ENCODE assay signal across 9 cellular contexts in genomic region chr1:45009956-45010854, GRCh38. TPM values are rescaled to one million over a fixed set of nuclear protein-coding genes. Genes with fewer than 3 reads are reported as not detected.
A peak's percentile ranks its signal among the peaks of the same experiment; 100 is the strongest.
DNase-seq lines count a peak whose midpoint lies in the region; ATAC-seq, FAIRE-seq and TF ChIP-seq lines count a peak whose summit lies in the region.
"Had no signal": no experiment of that assay in that cellular context is flagged by ENCODE, and none has a peak within 500 bp of the region (broad histone marks: within the 10 kb centered on the region; RNA-seq: fewer than 3 reads in every experiment).

No MANE protein-coding gene starts in this region.

- no peaks in the 10 kb centered on the region for H3K27me3 Mint-ChIP-seq in astrocyte (ENCODE audit: low read depth, unreplicated experiment)

- FAIRE-seq in astrocyte (lab: Jason Lieb, UNC), result no peak
- FAIRE-seq: G401.6 had no signal

- H3K9me3 Mint-ChIP-seq in astrocyte (ENCODE audit: unreplicated experiment), result peaks cover 2% of the 10 kb centered on the region

- H3K27ac Mint-ChIP-seq in astrocyte (ENCODE audit: unreplicated experiment), result no peak overlapping the region

- H3K36me3 Mint-ChIP-seq in astrocyte (ENCODE audit: low read depth, unreplicated experiment), result peaks cover 19% of the 10 kb centered on the region

- H3K9ac ChIP-seq in astrocyte (ENCODE audit: low read length), result peak overlapping the region; percentile 82

- peaks cover 18% of the 10 kb centered on the region for H3K4me1 Mint-ChIP-seq in astrocyte (ENCODE audit: low read depth, unreplicated experiment)

- DNase-seq in NCI-H2081 (lab: John Stamatoyannopoulos, UW), result peak; percentile 43 to 67
- no peak for DNase-seq in NCI-H2081 treated with DMSO at 0.1 percent for 48 hours (lab: John Stamatoyannopoulos, UW)
- DNase-seq in NCI-H526 treated with DMSO at 0.1 percent for 48 hours (lab: John Stamatoyannopoulos, UW), result peak; percentile 58
- DNase-seq in astrocyte (ENCODE audit: low read depth), result no peak
- peak; percentile 48 for DNase-seq in iPS-NIHi7 (ENCODE audit: extremely low spot score)
- peak; percentile 29 to 35 for DNase-seq in stimulated activated CD4-positive, alpha-beta T cell treated with anti-CD3 and anti-CD28 coated beads, Interleukin-4, amount 100 ng/mL, for 4 hours
- no peak for DNase-seq in KBM-7

- no peaks in the 10 kb centered on the region for H3K27me3 ChIP-seq in astrocyte (ENCODE audit: insufficient read depth, low read length)

- H2AFZ ChIP-seq in astrocyte (ENCODE audit: low read depth, low read length), result peak overlapping the region; percentile 92

- peaks cover 32% of the 10 kb centered on the region for H3K36me3 ChIP-seq in astrocyte (ENCODE audit: insufficient read depth, low read length)

- H4K20me1 ChIP-seq in astrocyte (ENCODE audit: insufficient read depth, low read length), result peaks cover 33% of the 10 kb centered on the region

- no peak for ATAC-seq in GM18870 (IDR thresholded peaks at IDR 0.05; ENCODE audit: unreplicated experiment)

- H3K27ac ChIP-seq in astrocyte (ENCODE audit: low read depth, low read length), result no peak overlapping the region

- H3K4me3 ChIP-seq in astrocyte (ENCODE audit: insufficient read depth, low read depth, low read length), result peak overlapping the region; percentile 70

- H3K4me3 Mint-ChIP-seq in astrocyte (ENCODE audit: unreplicated experiment), result peak overlapping the region; percentile 89

- in situ Hi-C loops in KBM-7 (cut with MboI; ENCODE audit: low pct_unique_long_range_greater_than_20kb, low sequenced_read_pairs), result loop anchor here (10.0 kb wide), 2 partner anchors 285 to 485 kb away; partner anchors contain the start of gene TESK2

- peak overlapping the region; percentile 96 for H3K4me2 ChIP-seq in astrocyte (ENCODE audit: low read length)

- TF ChIP-seq CTCF in astrocyte (IDR thresholded peaks at IDR 0.05; ENCODE audit: insufficient read depth, low read depth, low read length), result no peak

- peaks cover 50% of the 10 kb centered on the region for H3K79me2 ChIP-seq in astrocyte (ENCODE audit: insufficient read depth, low read length)

- H3K9me3 ChIP-seq in astrocyte (ENCODE audit: insufficient read depth, low read depth, low read length), result no peaks in the 10 kb centered on the region

- H3K4me1 ChIP-seq in astrocyte (ENCODE audit: insufficient read depth, low read length), result peaks cover 26% of the 10 kb centered on the region

RNA-seq across cellular contexts. Expression of gene HECTD3, which starts 0.9 kb away (rescaled TPM):
- 33.2 and 33.9 TPM in 2 replicates for total RNA-seq in astrocyte

RNA-seq across cellular contexts. Expression of gene UROD, which starts 1.8 kb away (rescaled TPM):
- total RNA-seq in astrocyte, result 96.1 and 98.8 TPM in 2 replicates

RNA-seq across cellular contexts. Expression of gene EIF2B3, which starts 23.8 kb away (rescaled TPM):
- total RNA-seq in astrocyte, result 28.1 and 28.2 TPM in 2 replicates

Comparison
In these comparisons a context has a peak if more than half of its experiments do, and no peak if none do; other contexts are left out.
1. DNase-seq: peak in NCI-H2081 (2 of 2), NCI-H526 treated with DMSO at 0.1 percent for 48 hours (single experiment), iPS-NIHi7 (single experiment) and stimulated activated CD4-positive, alpha-beta T cell treated with anti-CD3 and anti-CD28 coated beads, Interleukin-4, amount 100 ng/mL, for 4 hours (2 of 2); none in NCI-H2081 treated with DMSO at 0.1 percent for 48 hours (single experiment), astrocyte (single experiment) and KBM-7 (single experiment).